In the genomic region with DNA sequence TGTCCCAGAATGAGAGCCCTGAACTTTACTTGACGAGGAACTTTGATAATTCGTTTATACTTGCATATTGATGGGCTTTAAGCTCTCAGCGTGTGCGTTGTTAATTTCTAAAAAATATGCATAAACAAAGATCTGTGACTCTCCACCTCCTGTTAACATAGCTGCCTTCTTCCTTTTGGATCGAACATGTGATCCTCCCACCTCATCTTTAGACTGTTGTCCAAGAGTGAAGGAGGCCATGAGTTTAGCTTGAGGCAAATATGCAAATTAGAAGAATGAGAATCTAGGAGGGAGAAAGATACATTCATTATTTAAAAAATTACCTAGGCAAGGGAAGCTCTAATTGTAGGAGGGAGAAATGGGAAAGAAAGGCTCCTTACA, we compare ENCODE assay signal across 1 cellular context.
TF ChIP-seq lines count a peak whose summit lies in the region.

No MANE protein-coding gene starts in this region.

TF ChIP-seq in K562, 482 proteins besides CTCF, POLR2A, EP300 and RAD21 (continued from another document):
- TF ChIP-seq, protein P1, sequence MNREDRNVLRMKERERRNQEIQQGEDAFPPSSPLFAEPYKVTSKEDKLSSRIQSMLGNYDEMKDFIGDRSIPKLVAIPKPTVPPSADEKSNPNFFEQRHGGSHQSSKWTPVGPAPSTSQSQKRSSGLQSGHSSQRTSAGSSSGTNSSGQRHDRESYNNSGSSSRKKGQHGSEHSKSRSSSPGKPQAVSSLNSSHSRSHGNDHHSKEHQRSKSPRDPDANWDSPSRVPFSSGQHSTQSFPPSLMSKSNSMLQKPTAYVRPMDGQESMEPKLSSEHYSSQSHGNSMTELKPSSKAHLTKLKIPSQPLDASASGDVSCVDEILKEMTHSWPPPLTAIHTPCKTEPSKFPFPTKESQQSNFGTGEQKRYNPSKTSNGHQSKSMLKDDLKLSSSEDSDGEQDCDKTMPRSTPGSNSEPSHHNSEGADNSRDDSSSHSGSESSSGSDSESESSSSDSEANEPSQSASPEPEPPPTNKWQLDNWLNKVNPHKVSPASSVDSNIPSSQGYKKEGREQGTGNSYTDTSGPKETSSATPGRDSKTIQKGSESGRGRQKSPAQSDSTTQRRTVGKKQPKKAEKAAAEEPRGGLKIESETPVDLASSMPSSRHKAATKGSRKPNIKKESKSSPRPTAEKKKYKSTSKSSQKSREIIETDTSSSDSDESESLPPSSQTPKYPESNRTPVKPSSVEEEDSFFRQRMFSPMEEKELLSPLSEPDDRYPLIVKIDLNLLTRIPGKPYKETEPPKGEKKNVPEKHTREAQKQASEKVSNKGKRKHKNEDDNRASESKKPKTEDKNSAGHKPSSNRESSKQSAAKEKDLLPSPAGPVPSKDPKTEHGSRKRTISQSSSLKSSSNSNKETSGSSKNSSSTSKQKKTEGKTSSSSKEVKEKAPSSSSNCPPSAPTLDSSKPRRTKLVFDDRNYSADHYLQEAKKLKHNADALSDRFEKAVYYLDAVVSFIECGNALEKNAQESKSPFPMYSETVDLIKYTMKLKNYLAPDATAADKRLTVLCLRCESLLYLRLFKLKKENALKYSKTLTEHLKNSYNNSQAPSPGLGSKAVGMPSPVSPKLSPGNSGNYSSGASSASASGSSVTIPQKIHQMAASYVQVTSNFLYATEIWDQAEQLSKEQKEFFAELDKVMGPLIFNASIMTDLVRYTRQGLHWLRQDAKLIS (CRISPR knock-in tag; IDR thresholded peaks at IDR 0.05) = no peak
- no peak for TF ChIP-seq SIN3A (IDR thresholded peaks at IDR 0.05; ENCODE audit: borderline replicate concordance in 2 of 2, control insufficient read depth in 1 of 2, low read depth in 2 of 2, low read length in 2 of 2)
